12 cellular contexts compared by ENCODE assay signal in genomic region chr10:59585046-59585700, GRCh38.
DNase-seq lines count a peak whose midpoint lies in the region; ATAC-seq and TF ChIP-seq lines count a peak whose summit lies in the region.
"Had no signal": no experiment of that assay in that cellular context is flagged by ENCODE, and none has a peak within 500 bp of the region (broad histone marks: within the 10 kb centered on the region; RNA-seq: fewer than 3 reads in every experiment).

No MANE protein-coding gene starts in this region.

- H4K20me1 ChIP-seq in mammary epithelial cell (ENCODE audit: insufficient read depth, low read length), result no peaks in the 10 kb centered on the region

- H3K9me3 Mint-ChIP-seq in nephron progenitor cell, result no peaks in the 10 kb centered on the region

- H3K27me3 Mint-ChIP-seq in nephron progenitor cell (ENCODE audit: low read depth, poor library complexity), result peaks cover 5% of the 10 kb centered on the region

- no peak overlapping the region for H3K4me3 Mint-ChIP-seq in nephron progenitor cell

- H3K36me3 ChIP-seq in mammary epithelial cell (ENCODE audit: insufficient read depth, low read length), result no peaks in the 10 kb centered on the region
- H3K36me3 ChIP-seq: heart right ventricle had no signal

- H3K4me3 ChIP-seq in AG10803 (ENCODE audit: low read length) (no peak overlapping the region), mammary epithelial cell (replicated peaks in 1 of 3; ENCODE audit: insufficient read depth in 1 of 3, low read depth in 2 of 3, low read length in 3 of 3) (no peak overlapping the region)
- H3K4me3 ChIP-seq: coronary artery, heart right ventricle had no signal

- H3K9me3 ChIP-seq in mammary epithelial cell (replicated peaks; ENCODE audit: insufficient read depth, low read length), result no peaks in the 10 kb centered on the region
- H3K9me3 ChIP-seq: heart right ventricle had no signal

- TF ChIP-seq CTCF in AG10803 (conservative IDR thresholded peaks at IDR 0.05; ENCODE audit: low read length), result no peak
- TF ChIP-seq CTCF in mammary epithelial cell (conservative IDR thresholded peaks at IDR 0.05 in 1 of 2, IDR thresholded peaks at IDR 0.05 in 1 of 2; ENCODE audit: extremely low read depth in 1 of 2, insufficient read depth in 1 of 2, low read depth in 1 of 2, low read length in 2 of 2), result no peak
- TF ChIP-seq CTCF in nephron progenitor cell (IDR thresholded peaks at IDR 0.05), result no peak

- H2AFZ ChIP-seq in mammary epithelial cell (ENCODE audit: low read depth, low read length), result no peak overlapping the region

- H3K4me2 ChIP-seq in mammary epithelial cell (ENCODE audit: insufficient read depth, low read depth, low read length), result no peak overlapping the region

- peak overlapping the region; percentile 1 for H3K27ac ChIP-seq in mammary epithelial cell (ENCODE audit: insufficient read depth, low read depth, low read length)
- H3K27ac ChIP-seq: coronary artery, heart right ventricle had no signal

- H3K27me3 ChIP-seq in mammary epithelial cell (ENCODE audit: insufficient read depth, low read length), result no peaks in the 10 kb centered on the region
- H3K27me3 ChIP-seq: heart right ventricle had no signal

- H3K27ac Mint-ChIP-seq in nephron progenitor cell, result no peak overlapping the region

- ATAC-seq in GM18873 (IDR thresholded peaks at IDR 0.05; ENCODE audit: low FRiP score, unreplicated experiment), result no peak
- no peak for ATAC-seq in GM21367 (IDR thresholded peaks at IDR 0.05; ENCODE audit: unreplicated experiment)
- ATAC-seq: heart right ventricle, left ventricle myocardium superior had no signal

- 53% methylated on average over 4 of the region's 4 CpGs for WGBS in mammary epithelial cell (ENCODE audit: low coverage, missing lambda C conversion rate)

- dilution Hi-C loops in mammary epithelial cell (cut with HindIII; ENCODE audit: low sequenced_read_pairs), result loop anchor here (25.0 kb wide), 1 partner anchor 798 kb away; no protein-coding TSS in a partner anchor

- DNase-seq in AG10803 (ENCODE audit: low read depth) (peak; percentile 11), NCI-H146 (lab: John Stamatoyannopoulos, UW) (peak; percentile 81), mammary epithelial cell (peak; percentile 47), iris pigment epithelial cell (ENCODE audit: low read depth) (peak; percentile 10), nephron progenitor cell (no peak)
- DNase-seq in activated CD8-positive, alpha-beta memory T cell treated with anti-CD3 and anti-CD28 coated beads for 24 hours, result no peak
- DNase-seq: heart right ventricle, left ventricle myocardium superior, SIG-M5 had no signal

- in situ Hi-C loops in mammary epithelial cell (cut with MboI; ENCODE audit: low sequenced_read_pairs in 2 of 2), result loop anchor here in 1 of 2 donors (10.0 to 25.0 kb wide), 2 partner anchors 340 to 798 kb away; no protein-coding TSS in a partner anchor

- intact Hi-C loops in mammary epithelial cell (cut with micrococcal nuclease), result loop anchor here (10.0 kb wide), 2 partner anchors 630 to 1050 kb away; no protein-coding TSS in a partner anchor

- H3K79me2 ChIP-seq in mammary epithelial cell (ENCODE audit: insufficient read depth, low read length), result no peaks in the 10 kb centered on the region

- peaks cover 16% of the 10 kb centered on the region for H3K4me1 ChIP-seq in mammary epithelial cell (ENCODE audit: insufficient read depth, low read length)

- TSS peak; percentile 98 for BruUV-seq in mammary epithelial cell (replicated peaks; lab: Mats Ljungman, UMichigan)

- H3K36me3 Mint-ChIP-seq in nephron progenitor cell (ENCODE audit: low read depth), result no peaks in the 10 kb centered on the region

- CTCF ChIA-PET in mammary epithelial cell (lab: Charles Lee; ENCODE audit: low non-redundant PET), result no interaction called here

- peaks cover 5% of the 10 kb centered on the region for H3K4me1 Mint-ChIP-seq in nephron progenitor cell

- no peak overlapping the region for H3K9ac ChIP-seq in mammary epithelial cell (ENCODE audit: insufficient read depth, low read length)

Comparison
In these comparisons a context has a peak if more than half of its experiments do, and no peak if none do; other contexts are left out.
1. DNase-seq: peak in AG10803 (single experiment), NCI-H146 (single experiment), mammary epithelial cell (single experiment) and iris pigment epithelial cell (single experiment); none in activated CD8-positive, alpha-beta memory T cell treated with anti-CD3 and anti-CD28 coated beads for 24 hours (single experiment) and nephron progenitor cell (single experiment).